Comparison of ENCODE assay signal across 1 cellular context in the genomic region with DNA sequence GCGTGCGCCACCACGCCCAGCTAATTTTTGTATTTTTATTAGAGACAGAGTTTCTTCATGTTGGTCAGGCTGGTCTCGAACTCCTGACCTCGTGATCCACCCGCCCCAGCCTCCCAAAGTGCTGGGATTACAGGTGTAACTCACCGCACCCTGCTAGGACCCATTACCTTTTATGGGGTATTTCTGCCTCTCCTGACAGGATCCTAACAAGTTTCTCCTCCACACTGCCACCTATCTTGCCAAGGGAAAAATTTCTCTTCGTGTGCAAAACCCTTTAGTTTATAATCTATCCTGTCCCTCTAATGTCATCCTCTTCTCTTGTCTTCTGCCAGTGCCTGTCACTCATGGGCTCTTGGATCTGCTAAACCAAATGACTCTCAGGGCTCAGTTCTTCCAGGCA.
TF ChIP-seq lines count a peak whose summit lies in the region.

No MANE protein-coding gene starts in this region.

TF ChIP-seq in SK-N-SH treated with all-trans-retinoic acid at 6 μM for 48 hours, 23 proteins besides CTCF, POLR2A, EP300 and RAD21 (continued from another document):
- TF ChIP-seq, protein P1, sequence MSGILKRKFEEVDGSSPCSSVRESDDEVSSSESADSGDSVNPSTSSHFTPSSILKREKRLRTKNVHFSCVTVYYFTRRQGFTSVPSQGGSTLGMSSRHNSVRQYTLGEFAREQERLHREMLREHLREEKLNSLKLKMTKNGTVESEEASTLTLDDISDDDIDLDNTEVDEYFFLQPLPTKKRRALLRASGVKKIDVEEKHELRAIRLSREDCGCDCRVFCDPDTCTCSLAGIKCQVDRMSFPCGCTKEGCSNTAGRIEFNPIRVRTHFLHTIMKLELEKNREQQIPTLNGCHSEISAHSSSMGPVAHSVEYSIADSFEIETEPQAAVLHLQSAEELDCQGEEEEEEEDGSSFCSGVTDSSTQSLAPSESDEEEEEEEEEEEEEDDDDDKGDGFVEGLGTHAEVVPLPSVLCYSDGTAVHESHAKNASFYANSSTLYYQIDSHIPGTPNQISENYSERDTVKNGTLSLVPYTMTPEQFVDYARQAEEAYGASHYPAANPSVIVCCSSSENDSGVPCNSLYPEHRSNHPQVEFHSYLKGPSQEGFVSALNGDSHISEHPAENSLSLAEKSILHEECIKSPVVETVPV (CRISPR knock-in tag; IDR thresholded peaks at IDR 0.05) = no peak
- TF ChIP-seq CREB5 (CRISPR knock-in tag; IDR thresholded peaks at IDR 0.05; ENCODE audit: low read depth) = no peak
